Comparison of ENCODE assay signal across 8 cellular contexts in the genomic region with DNA sequence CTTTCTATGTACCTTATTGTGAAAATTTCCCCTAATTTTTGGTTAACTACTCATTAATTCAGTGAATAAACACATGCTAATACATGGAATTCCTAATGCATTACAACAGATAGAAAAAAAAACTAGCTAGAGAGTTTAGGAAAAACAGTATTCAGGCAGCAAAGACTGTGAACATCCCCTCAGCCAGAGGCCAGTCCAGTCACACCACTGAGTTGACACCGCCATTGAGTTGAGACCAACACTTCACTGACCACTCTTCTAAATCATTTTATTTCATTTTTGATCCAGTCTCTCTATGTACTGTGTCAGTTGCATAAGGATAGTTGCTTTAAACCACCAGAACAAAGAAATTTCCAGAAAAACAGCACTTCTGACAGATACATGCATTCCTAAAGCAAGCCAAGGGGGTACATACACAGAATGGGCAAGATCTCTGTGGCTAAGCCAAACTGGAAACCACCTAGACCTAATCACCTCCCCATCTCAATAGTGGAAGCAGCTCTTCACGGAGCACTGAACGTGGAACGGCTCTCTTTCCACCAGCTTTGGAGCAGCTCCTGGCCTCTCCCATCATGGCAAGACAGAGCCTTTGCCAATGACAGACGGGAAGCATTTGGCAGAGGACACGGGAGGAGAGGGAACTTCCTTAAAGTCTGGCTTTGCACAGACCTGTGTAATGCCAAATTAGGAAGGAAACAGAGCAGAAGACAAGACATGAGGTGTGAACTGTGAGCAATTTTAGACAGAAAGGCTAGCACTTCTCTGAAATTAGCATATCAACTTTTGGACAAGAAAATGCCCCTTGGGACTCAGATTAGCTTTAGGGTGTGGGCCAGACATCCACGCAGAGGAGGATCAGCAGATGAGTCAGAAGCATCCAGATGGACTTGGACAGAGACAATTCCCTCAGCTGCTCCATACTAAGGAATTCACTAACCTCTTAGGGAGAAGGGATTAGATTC. TPM values are rescaled to one million over a fixed set of nuclear protein-coding genes. Genes with fewer than 3 reads are reported as not detected.
DNase-seq lines count a peak whose midpoint lies in the region; ATAC-seq and TF ChIP-seq lines count a peak whose summit lies in the region.

No MANE protein-coding gene starts in this region.

- DNase-seq in DMS 273 (lab: John Stamatoyannopoulos, UW; ENCODE audit: unreplicated experiment), result peak; percentile 56
- peak; percentile 53 for DNase-seq in adipocyte (ENCODE audit: low read depth)
- DNase-seq in myocyte (ENCODE audit: low read depth), result peak; percentile 78
- no peak for DNase-seq in type B pancreatic cell (ENCODE audit: extremely low spot score, unreplicated experiment)
- DNase-seq in CD8-positive, alpha-beta T cell, result no peak
- DNase-seq in NCI-H345 (lab: John Stamatoyannopoulos, UW), result no peak
- DNase-seq in head of caudate nucleus, result no peak

- no peak overlapping the region for H3K27ac Mint-ChIP-seq in type B pancreatic cell
- H3K27ac Mint-ChIP-seq in CD8-positive, alpha-beta T cell, result no peak overlapping the region

- no peaks in the 10 kb centered on the region for H3K36me3 Mint-ChIP-seq in type B pancreatic cell
- no peaks in the 10 kb centered on the region for H3K36me3 Mint-ChIP-seq in CD8-positive, alpha-beta T cell

- no peaks in the 10 kb centered on the region for H3K27me3 Mint-ChIP-seq in type B pancreatic cell
- H3K27me3 Mint-ChIP-seq in CD8-positive, alpha-beta T cell (ENCODE audit: low read depth), result peaks cover 12% of the 10 kb centered on the region

- no peaks in the 10 kb centered on the region for H3K27me3 ChIP-seq in adipocyte (replicated peaks; ENCODE audit: control insufficient read depth, insufficient read depth, low read length)
- no peaks in the 10 kb centered on the region for H3K27me3 ChIP-seq in CD8-positive, alpha-beta T cell (ENCODE audit: insufficient read depth, low read length)

- peak overlapping the region; percentile 84 for H3K9ac ChIP-seq in adipocyte (ENCODE audit: low read length)

- H3K9me3 Mint-ChIP-seq in type B pancreatic cell, result peaks cover 6% of the 10 kb centered on the region
- no peaks in the 10 kb centered on the region for H3K9me3 Mint-ChIP-seq in CD8-positive, alpha-beta T cell

- peak; percentile 61 for ATAC-seq in GM21515 (IDR thresholded peaks at IDR 0.05; ENCODE audit: unreplicated experiment)
- ATAC-seq in CD8-positive, alpha-beta T cell, result no peak

- intact Hi-C loops in CD8-positive, alpha-beta T cell (cut with DNase I, micrococcal nuclease), result no loop called here
- intact Hi-C loops in head of caudate nucleus (cut with DNase I), result no loop called here

- no peak overlapping the region for H3K4me3 Mint-ChIP-seq in type B pancreatic cell
- H3K4me3 Mint-ChIP-seq in CD8-positive, alpha-beta T cell, result no peak overlapping the region

- H3K4me1 ChIP-seq in adipocyte (ENCODE audit: control insufficient read depth, insufficient read depth, low read length), result peaks cover 25% of the 10 kb centered on the region
- no peaks in the 10 kb centered on the region for H3K4me1 ChIP-seq in CD8-positive, alpha-beta T cell (ENCODE audit: insufficient read depth, low read length)

- H3K4me1 Mint-ChIP-seq in type B pancreatic cell (ENCODE audit: unreplicated experiment), result no peaks in the 10 kb centered on the region
- no peaks in the 10 kb centered on the region for H3K4me1 Mint-ChIP-seq in CD8-positive, alpha-beta T cell (ENCODE audit: low read depth)

- H3K27ac ChIP-seq in CD8-positive, alpha-beta T cell (ENCODE audit: low read depth, low read length), result no peak overlapping the region

- peaks cover 16% of the 10 kb centered on the region for H3K9me3 ChIP-seq in adipocyte (ENCODE audit: control insufficient read depth, low read length)
- H3K9me3 ChIP-seq in CD8-positive, alpha-beta T cell (ENCODE audit: low read length), result no peaks in the 10 kb centered on the region

- POLR2A ChIA-PET in CD8-positive, alpha-beta T cell (lab: Charles Lee), result no interaction called here

- peak overlapping the region; percentile 73 for H3K4me3 ChIP-seq in adipocyte (ENCODE audit: low read length)
- no peak overlapping the region for H3K4me3 ChIP-seq in CD8-positive, alpha-beta T cell (ENCODE audit: low read depth, low read length)

- H3K36me3 ChIP-seq in adipocyte (ENCODE audit: control insufficient read depth, insufficient read depth, low read length, severe bottlenecking), result no peaks in the 10 kb centered on the region
- no peaks in the 10 kb centered on the region for H3K36me3 ChIP-seq in CD8-positive, alpha-beta T cell (ENCODE audit: insufficient read depth, low read length)

- CTCF ChIA-PET in CD8-positive, alpha-beta T cell (lab: Charles Lee), result interaction anchor here (1.0 kb wide), 1 partner anchor 37 kb away, joined by 3 read pairs; no protein-coding TSS in a partner anchor

- no peak for TF ChIP-seq CTCF in type B pancreatic cell (conservative IDR thresholded peaks at IDR 0.05)
- TF ChIP-seq CTCF in CD8-positive, alpha-beta T cell (IDR thresholded peaks at IDR 0.05), result no peak

RNA-seq across cellular contexts. Expression of a gene that starts 36.4 kb away (rescaled TPM):
- total RNA-seq in myocyte (0.31 and 0.91 TPM in 2 replicates), type B pancreatic cell (ENCODE audit: low replicate concordance) (0.38 and 5.6 TPM in 2 replicates)
- polyA plus RNA-seq in myocyte (2012), result 5.8 TPM
- total RNA-seq in CD8-positive, alpha-beta T cell, result under 1 TPM; 0.17 to 0.35 TPM

Comparison
In these comparisons a context has a peak if more than half of its experiments do, and no peak if none do; other contexts are left out.
1. DNase-seq: peak in DMS 273 (single experiment), adipocyte (single experiment) and myocyte (single experiment); none in type B pancreatic cell (single experiment), CD8-positive, alpha-beta T cell (0 of 7), NCI-H345 (single experiment) and head of caudate nucleus (0 of 42).